Comparison of ENCODE assay signal across 8 cellular contexts in genomic region chr13:36395280-36395679, GRCh38. TPM values are rescaled to one million over a fixed set of nuclear protein-coding genes. Genes with fewer than 3 reads are reported as not detected.
DNase-seq lines count a peak whose midpoint lies in the region; ATAC-seq and TF ChIP-seq lines count a peak whose summit lies in the region.
"Had no signal": no experiment of that assay in that cellular context is flagged by ENCODE, and none has a peak within 500 bp of the region (broad histone marks: within the 10 kb centered on the region; RNA-seq: fewer than 3 reads in every experiment).

No MANE protein-coding gene starts in this region.

- ATAC-seq in GM23338 (peak; percentile 43), GM18519 (IDR thresholded peaks at IDR 0.05; ENCODE audit: low FRiP score, unreplicated experiment) (no peak)

- no peaks in the 10 kb centered on the region; the same call in 1 of the 2 replicates for H3K9me2 ChIP-seq in GM23338 (ENCODE audit: insufficient read depth)

- no peaks in the 10 kb centered on the region for H3K79me2 ChIP-seq in GM23338 (replicated peaks; ENCODE audit: insufficient read depth)

- no peaks in the 10 kb centered on the region for H3F3A ChIP-seq in GM23338 (replicated peaks; ENCODE audit: low read depth)

- H3K4me3 Mint-ChIP-seq in GM23338: no peak overlapping the region
- no peak overlapping the region for H3K4me3 Mint-ChIP-seq in T-helper 2 cell treated with Interferon-gamma antibody and Interleukin-4, amounts not matched to agents 5 μg/mL and 100 μg/mL, for 36 hours

- H4K20me1 ChIP-seq in GM23338 (replicated peaks; ENCODE audit: insufficient read depth): no peaks in the 10 kb centered on the region

- no peaks in the 10 kb centered on the region; the same call in 2 of the 3 replicates for H3K9me3 Mint-ChIP-seq in GM23338
- H3K9me3 Mint-ChIP-seq in T-helper 2 cell treated with Interferon-gamma antibody and Interleukin-4, amounts not matched to agents 5 μg/mL and 100 μg/mL, for 36 hours: no peaks in the 10 kb centered on the region

- no peaks in the 10 kb centered on the region for H3K4me1 Mint-ChIP-seq in GM23338
- H3K4me1 Mint-ChIP-seq in T-helper 2 cell treated with Interferon-gamma antibody and Interleukin-4, amounts not matched to agents 5 μg/mL and 100 μg/mL, for 36 hours (ENCODE audit: low read depth): peaks cover 1% of the 10 kb centered on the region

- TF ChIP-seq CTCF in GM23338 (conservative IDR thresholded peaks at IDR 0.05; ENCODE audit: low read depth in 2 of 2) (peak; percentile 52 to 58), retinal pigment epithelial cell (conservative IDR thresholded peaks at IDR 0.05; ENCODE audit: low read depth, low read length) (peak; percentile 57)

- H3K36me3 ChIP-seq in GM23338 (ENCODE audit: insufficient read depth): no peaks in the 10 kb centered on the region

- H3K27ac ChIP-seq in GM23338 (ENCODE audit: low read depth): no peak overlapping the region

- no peaks in the 10 kb centered on the region for H3K27me3 ChIP-seq in GM23338 (ENCODE audit: insufficient read depth)

- no peak overlapping the region for H2AFZ ChIP-seq in GM23338

- no peak overlapping the region for H3K27ac Mint-ChIP-seq in GM23338
- no peak overlapping the region for H3K27ac Mint-ChIP-seq in T-helper 2 cell treated with Interferon-gamma antibody and Interleukin-4, amounts not matched to agents 5 μg/mL and 100 μg/mL, for 36 hours

- H3K27me3 Mint-ChIP-seq in GM23338 (ENCODE audit: insufficient read depth, low read depth, poor library complexity): peaks cover 2% of the 10 kb centered on the region
- peaks cover 25% of the 10 kb centered on the region for H3K27me3 Mint-ChIP-seq in T-helper 2 cell treated with Interferon-gamma antibody and Interleukin-4, amounts not matched to agents 5 μg/mL and 100 μg/mL, for 36 hours (ENCODE audit: low read depth)

- H3K4me3 ChIP-seq in GM23338: no peak overlapping the region
- no peak overlapping the region for H3K4me3 ChIP-seq in retinal pigment epithelial cell (ENCODE audit: low read length)

- no peaks in the 10 kb centered on the region for H3K4me1 ChIP-seq in GM23338 (ENCODE audit: insufficient read depth)

- DNase-seq in GM23338 (ENCODE audit: low spot score) (peak; percentile 52), OCI-M1 (lab: John Stamatoyannopoulos, UW) (peak; percentile 78), fibroblast of gingiva (ENCODE audit: low read depth) (peak; percentile 72), retinal pigment epithelial cell (ENCODE audit: low read depth) (no peak), HuH-7 (ENCODE audit: low spot score) (no peak)
- no peak for DNase-seq in T-helper 2 cell treated with Interferon-gamma antibody and Interleukin-4, amounts not matched to agents 5 μg/mL and 100 μg/mL, for 36 hours (ENCODE audit: low spot score)
- DNase-seq: left cardiac atrium had no signal

- H3K36me3 Mint-ChIP-seq in GM23338 (ENCODE audit: low read depth): no peaks in the 10 kb centered on the region
- no peaks in the 10 kb centered on the region for H3K36me3 Mint-ChIP-seq in T-helper 2 cell treated with Interferon-gamma antibody and Interleukin-4, amounts not matched to agents 5 μg/mL and 100 μg/mL, for 36 hours (ENCODE audit: low read depth)

- H3K4me2 ChIP-seq in GM23338: no peak overlapping the region

TF ChIP-seq in GM23338, 12 proteins besides CTCF, POLR2A, EP300 and RAD21:
- TF ChIP-seq POLR2AphosphoS5 (IDR thresholded peaks at IDR 0.05; ENCODE audit: low read depth): no peak
- no peak for TF ChIP-seq JUNB (IDR thresholded peaks at IDR 0.05; ENCODE audit: unreplicated experiment)
- TF ChIP-seq REST (IDR thresholded peaks at IDR 0.05; ENCODE audit: unreplicated experiment): no peak

RNA-seq across cellular contexts. Expression of gene CCNA1, which starts 37.0 kb away (rescaled TPM):
- total RNA-seq in GM23338 (2014; rRNA removed; shearing (Covaris generic)): 7.4 and 8.1 TPM in 2 replicates
- polyA plus RNA-seq in GM23338 (2016; fragmentation: Nextera tagmentation; extraction: Ambion mirVana): 3.8 and 5.6 TPM in 2 replicates

RNA-seq across cellular contexts. Expression of gene SPART, which starts 49.1 kb away (rescaled TPM):
- 109 and 116 TPM in 2 replicates for total RNA-seq in GM23338 (2014; rRNA removed; shearing (Covaris generic))
- polyA plus RNA-seq in GM23338 (2016; fragmentation: Nextera tagmentation; extraction: Ambion mirVana): 109 and 115 TPM in 2 replicates

Comparison
In these comparisons a context has a peak if more than half of its experiments do, and no peak if none do; other contexts are left out.
1. DNase-seq: peak in GM23338 (single experiment), OCI-M1 (single experiment) and fibroblast of gingiva (single experiment); none in retinal pigment epithelial cell (single experiment), HuH-7 (single experiment) and T-helper 2 cell treated with Interferon-gamma antibody and Interleukin-4, amounts not matched to agents 5 μg/mL and 100 μg/mL, for 36 hours (single experiment).